Comparison of ENCODE assay signal across 8 cellular contexts in the genomic region with DNA sequence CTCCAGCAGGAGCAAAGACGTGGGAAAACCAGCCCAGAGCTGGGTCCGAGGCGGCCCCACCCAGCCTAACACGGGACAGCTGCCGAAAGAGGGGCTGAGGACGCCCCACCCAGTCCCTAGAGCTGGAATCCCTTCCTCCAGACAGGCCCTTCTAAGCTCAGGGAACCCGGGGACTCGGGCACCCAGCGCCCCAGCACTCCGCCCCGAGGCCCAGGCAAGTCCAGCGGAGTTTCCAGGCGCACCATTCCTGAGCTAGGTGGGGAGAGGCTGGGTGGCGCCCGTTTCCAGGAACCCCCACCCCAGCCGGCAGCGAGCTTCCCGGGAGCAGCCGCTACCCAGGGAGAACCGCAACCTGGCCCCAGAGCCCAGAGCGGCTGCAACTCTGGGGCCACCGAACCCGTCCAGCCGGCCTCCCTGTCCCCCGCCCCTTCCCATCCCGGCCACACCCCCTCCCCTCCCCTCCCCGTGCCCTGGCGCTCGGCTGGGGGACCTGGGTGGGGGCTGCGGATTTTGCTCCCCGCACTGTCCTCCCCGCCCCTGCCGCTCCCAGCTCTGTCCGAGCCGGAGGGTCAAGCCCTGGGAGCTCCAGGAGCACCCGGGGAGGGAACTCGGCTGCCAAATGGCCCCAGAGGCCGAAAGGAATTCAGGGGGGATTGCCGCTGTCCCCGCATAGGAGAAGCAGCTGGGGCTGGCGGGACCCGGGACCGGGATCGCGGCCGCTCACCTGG. TPM values are rescaled to one million over a fixed set of nuclear protein-coding genes. Genes with fewer than 3 reads are reported as not detected.
DNase-seq lines count a peak whose midpoint lies in the region; ATAC-seq, FAIRE-seq and TF ChIP-seq lines count a peak whose summit lies in the region.

No MANE protein-coding gene starts in this region.

- POLR2A ChIA-PET in GM12878 (lab: Charles Lee), result interaction anchor here (1.3 to 8.0 kb wide), 11 partner anchors 11 to 228 kb away, joined by 4 to 85 read pairs (median 7); partner anchors contain the start of genes C17orf99 and SYNGR2

- H3K9me3 ChIP-seq in Loucy (ENCODE audit: insufficient read depth, low read depth, low read length) (no peaks in the 10 kb centered on the region), GM12878 (replicated peaks; ENCODE audit: control insufficient read depth, insufficient read depth, low read length) (no peaks in the 10 kb centered on the region)

- H3K27me3 ChIP-seq in Loucy (ENCODE audit: insufficient read depth, low read length, poor library complexity, severe bottlenecking) (peaks cover 8% of the 10 kb centered on the region), GM12878 (replicated peaks in 1 of 2; ENCODE audit: control insufficient read depth in 2 of 2, insufficient read depth in 2 of 2, low read length in 1 of 2) (no peaks in the 10 kb centered on the region)

- H3K36me3 Mint-ChIP-seq in Calu3 (ENCODE audit: insufficient read depth, unreplicated experiment), result peaks cover 59% of the 10 kb centered on the region
- peaks cover 82% of the 10 kb centered on the region for H3K36me3 Mint-ChIP-seq in stimulated activated effector memory CD8-positive, alpha-beta T cell treated with anti-CD3 and anti-CD28 coated beads, Interleukin-12 subunit alpha, Interleukin-12 subunit beta, amount 100 ng/mL, for 72 hours

- ATAC-seq in GM12878, result no peak
- ATAC-seq in stimulated activated effector memory CD8-positive, alpha-beta T cell treated with anti-CD3 and anti-CD28 coated beads, Interleukin-12 subunit alpha, Interleukin-12 subunit beta, amount 100 ng/mL, for 72 hours, result no peak

- intact Hi-C loops in Calu3 (cut with micrococcal nuclease; ENCODE audit: unreplicated experiment) (no loop called here), GM12878 (cut with micrococcal nuclease; ENCODE audit: unreplicated experiment) (loop anchor here (2.0 kb wide), 1 partner anchor 15 kb away; no protein-coding TSS in a partner anchor)

- H3K4me3 ChIP-seq in Loucy (ENCODE audit: low read length, poor library complexity, severe bottlenecking) (peak overlapping the region; percentile 91), GM12878 (peak overlapping the region; percentile 94)

- TF ChIP-seq RAD21 in GM12878 (IDR thresholded peaks at IDR 0.05; ENCODE audit: insufficient read depth, low read depth, low read length), result no peak

- H3K4me3 Mint-ChIP-seq in Calu3 (ENCODE audit: low read depth, unreplicated experiment), result peak overlapping the region; percentile 88
- peak overlapping the region; percentile 99 for H3K4me3 Mint-ChIP-seq in stimulated activated effector memory CD8-positive, alpha-beta T cell treated with anti-CD3 and anti-CD28 coated beads, Interleukin-12 subunit alpha, Interleukin-12 subunit beta, amount 100 ng/mL, for 72 hours

- peak overlapping the region; percentile 69 for H2AFZ ChIP-seq in Loucy (ENCODE audit: low read length)
- H2AFZ ChIP-seq in GM12878 (ENCODE audit: control insufficient read depth, low read depth, low read length), result no peak overlapping the region

- no peak for FAIRE-seq in GM12878 (lab: Jason Lieb, UNC)

- peak overlapping the region; percentile 95 for H3K27ac ChIP-seq in GM12878 (ENCODE audit: control insufficient read depth, insufficient read depth)

- TF ChIP-seq POLR2A in GM12878 (IDR thresholded peaks at IDR 0.05; ENCODE audit: low read depth, low read length), result peak; percentile 48

- peaks cover 24% of the 10 kb centered on the region for H3K4me1 Mint-ChIP-seq in Calu3 (ENCODE audit: low read depth, unreplicated experiment)
- H3K4me1 Mint-ChIP-seq in stimulated activated effector memory CD8-positive, alpha-beta T cell treated with anti-CD3 and anti-CD28 coated beads, Interleukin-12 subunit alpha, Interleukin-12 subunit beta, amount 100 ng/mL, for 72 hours, result peaks cover 66% of the 10 kb centered on the region

- peak overlapping the region; percentile 58 for H3K27ac Mint-ChIP-seq in Calu3 (ENCODE audit: unreplicated experiment)
- peak overlapping the region; percentile 87 for H3K27ac Mint-ChIP-seq in stimulated activated effector memory CD8-positive, alpha-beta T cell treated with anti-CD3 and anti-CD28 coated beads, Interleukin-12 subunit alpha, Interleukin-12 subunit beta, amount 100 ng/mL, for 72 hours

- no TSS peak for BruUV-seq in Calu3 (replicated peaks; lab: Mats Ljungman, UMichigan)
- BruUV-seq in GM12878 (replicated peaks; lab: Mats Ljungman, UMichigan), result TSS peak; percentile 38

- no peaks in the 10 kb centered on the region for H3K27me3 Mint-ChIP-seq in Calu3 (ENCODE audit: unreplicated experiment)

- peak overlapping the region; percentile 99 for H3K9ac ChIP-seq in Loucy (ENCODE audit: low read depth, low read length, poor library complexity, severe bottlenecking)
- H3K9ac ChIP-seq in GM12878 (ENCODE audit: control insufficient read depth, insufficient read depth, low read length), result peak overlapping the region; percentile 93

- peaks cover 13% of the 10 kb centered on the region; the same call in 1 of the 2 replicates for H3F3A ChIP-seq in Loucy (ENCODE audit: low read depth)

- no peaks in the 10 kb centered on the region for H3K9me2 ChIP-seq in Loucy (replicated peaks; ENCODE audit: low read depth, low read length)

- SMC1A ChIA-PET in GM12878 (lab: Charles Lee; ENCODE audit: uncharacterized antibody, unreplicated experiment), result interaction anchor here (0.7 to 2.9 kb wide), 8 partner anchors 17 to 60 kb away, joined by 3 to 6 read pairs (median 4); no protein-coding TSS in a partner anchor

- peaks cover 50% of the 10 kb centered on the region for H3K4me1 ChIP-seq in Loucy (ENCODE audit: insufficient read depth, low read length, poor library complexity, severe bottlenecking)
- H3K4me1 ChIP-seq in GM12878 (ENCODE audit: control insufficient read depth, insufficient read depth, low read length), result peaks cover 61% of the 10 kb centered on the region

- H3K36me3 ChIP-seq in Loucy (ENCODE audit: insufficient read depth, low read length) (peaks cover 22% of the 10 kb centered on the region; the same call in 1 of the 2 replicates), GM12878 (ENCODE audit: control insufficient read depth in 2 of 2, insufficient read depth in 2 of 2, low read length in 1 of 2) (peaks cover 0 to 2% of the 10 kb centered on the region in 2 experiments)

- no peak for TF ChIP-seq EP300 in GM12878 (IDR thresholded peaks at IDR 0.05; ENCODE audit: borderline replicate concordance in 1 of 2, control insufficient read depth in 1 of 2, low read depth in 2 of 2, low read length in 2 of 2)

- in situ Hi-C loops in GM12878 (cut with MboI), result no loop called here

- H3K4me2 ChIP-seq in Loucy (ENCODE audit: low read depth, low read length, poor library complexity, severe bottlenecking) (peak overlapping the region; percentile 81), GM12878 (ENCODE audit: control insufficient read depth, insufficient read depth) (peak overlapping the region; percentile 100)

- H3K79me2 ChIP-seq in Loucy (ENCODE audit: insufficient read depth, low read length), result peaks cover 93% of the 10 kb centered on the region
- peaks cover 98% of the 10 kb centered on the region for H3K79me2 ChIP-seq in GM12878 (ENCODE audit: control insufficient read depth, insufficient read depth, low read length)

- TF ChIP-seq CTCF in Calu3 (IDR thresholded peaks at IDR 0.05; ENCODE audit: unreplicated experiment) (no peak), Loucy (conservative IDR thresholded peaks at IDR 0.05; ENCODE audit: low read length) (no peak), GM12878 (IDR thresholded peaks at IDR 0.05 in 2 of 3, conservative IDR thresholded peaks at IDR 0.05 in 1 of 3; ENCODE audit: control insufficient read depth in 2 of 3, extremely low read depth in 1 of 3, insufficient read depth in 1 of 3, low read depth in 3 of 3, low read length in 3 of 3) (no peak)

- CTCF ChIA-PET in Calu3 (lab: Charles Lee), result interaction anchor here (0.6 to 2.3 kb wide), 12 partner anchors 13 to 123 kb away, joined by 3 to 7 read pairs (median 4); partner anchors contain the start of genes AFMID and TK1
- CTCF ChIA-PET in GM12878 (lab: Yijun Ruan, JAX), result interaction anchor here (0.7 to 12.7 kb wide), 6 partner anchors 8 to 62 kb away, joined by 3 to 100 read pairs (median 6); partner anchors contain the start of genes AFMID and TK1

- RAD21 ChIA-PET in GM12878 (lab: Charles Lee; ENCODE audit: unreplicated experiment), result interaction anchor here (0.6 to 3.9 kb wide), 14 partner anchors 11 to 189 kb away, joined by 3 to 17 read pairs (median 4); partner anchors contain the start of gene TNRC6C

- WGBS in GM12878 (ENCODE audit: insufficient coverage, insufficient replicate concordance, low lambda C conversion rate, missing lambda C conversion rate), result under 1% methylated on average over 36 of the region's 46 CpGs

- H4K20me1 ChIP-seq in Loucy (ENCODE audit: insufficient read depth, low read length, poor library complexity, severe bottlenecking) (peaks cover 30% of the 10 kb centered on the region), GM12878 (ENCODE audit: control insufficient read depth, insufficient read depth) (no peaks in the 10 kb centered on the region)

- DNase-seq in Calu3, result peak; percentile 63
- no peak for DNase-seq in GM12878 (ENCODE audit: low read depth, low spot score)
- DNase-seq in iPS-NIHi11 (ENCODE audit: low spot score), result peak; percentile 84
- no peak for DNase-seq in stimulated activated effector memory CD8-positive, alpha-beta T cell treated with anti-CD3 and anti-CD28 coated beads, Interleukin-12 subunit alpha, Interleukin-12 subunit beta, amount 100 ng/mL, for 72 hours (ENCODE audit: low spot score in 2 of 2)
- no peak for DNase-seq in medulla oblongata (ENCODE audit: extremely low spot score)
- no peak for DNase-seq in H4 (ENCODE audit: low spot score)
- no peak for DNase-seq in inferior parietal cortex (ENCODE audit: extremely low spot score)

- no peaks in the 10 kb centered on the region for H3K9me3 Mint-ChIP-seq in Calu3 (ENCODE audit: low read depth, unreplicated experiment)
- no peaks in the 10 kb centered on the region for H3K9me3 Mint-ChIP-seq in stimulated activated effector memory CD8-positive, alpha-beta T cell treated with anti-CD3 and anti-CD28 coated beads, Interleukin-12 subunit alpha, Interleukin-12 subunit beta, amount 100 ng/mL, for 72 hours

RNA-seq across cellular contexts. Expression of gene TMC6, which starts 0.5 kb away (rescaled TPM):
- 116 and 133 TPM in 2 replicates for total RNA-seq in Calu3 (2022)
- total RNA-seq in GM12878 (2013; cell fraction: nucleolus; rRNA removed), result 479 and 553 TPM in 2 replicates
- total RNA-seq in GM12878 (2014; rRNA removed), result 104 and 117 TPM in 2 replicates
- 34.2 and 39.1 TPM in 2 replicates for total RNA-seq in GM12878 (2014; rRNA removed; fragmentation: Illumina TruSeq; extraction: Trizol)
- 206 and 232 TPM in 2 replicates for total RNA-seq in GM12878 (2021)
- polyA plus RNA-seq in GM12878 (2011; ENCODE audit: low read depth), result 47.5 TPM
- 25.6 and 38.0 TPM in 2 replicates for polyA plus RNA-seq in GM12878 (2011; rRNA removed)
- polyA plus RNA-seq in GM12878 (2011; cell fraction: cytosol; rRNA removed), result 39.0 and 65.3 TPM in 2 replicates
- 658 and 780 TPM in 2 replicates for polyA plus RNA-seq in GM12878 (2011; cell fraction: nucleus; rRNA removed)
- 192 and 207 TPM in 2 replicates for polyA plus RNA-seq in GM12878 (2012)
- polyA plus RNA-seq in GM12878 (2014; fragmentation: Illumina TruSeq; extraction: Trizol), result 2.0 and 20.0 TPM in 2 replicates
- polyA plus RNA-seq in GM12878 (2014; fragmentation: Nextera tagmentation; extraction: Ambion mirVana), result 10 to 100 TPM in 1 of 2 experiments, 1 to 10 TPM in 1; 1.9 to 11.5 TPM
- 136 and 153 TPM in 2 replicates for polyA plus RNA-seq in GM12878 (2014; rRNA removed)
- polyA plus RNA-seq in GM12878 (2016; fragmentation: Nextera tagmentation; extraction: Ambion mirVana), result 10 to 100 TPM; 82.0 to 94.4 TPM
- polyA minus RNA-seq in GM12878 (2011; rRNA and poly(A)+ RNA removed), result 24.9 and 76.7 TPM in 2 replicates
- polyA minus RNA-seq in GM12878 (2011; cell fraction: cytosol; rRNA and poly(A)+ RNA removed), result 38.3 and 48.8 TPM in 2 replicates
- 152 and 216 TPM in 2 replicates for polyA minus RNA-seq in GM12878 (2011; cell fraction: nucleus; rRNA and poly(A)+ RNA removed)
- 2.7 and 7.9 TPM in 2 replicates for total RNA-seq in H4 (2014; rRNA removed; shearing (Covaris generic))

RNA-seq across cellular contexts. Expression of gene TMC8, which starts 2.5 kb away (rescaled TPM):
- total RNA-seq in Calu3 (2022) (1.1 and 2.1 TPM in 2 replicates), GM12878 (2014; rRNA removed) (40.9 and 41.9 TPM in 2 replicates), GM12878 (2014; rRNA removed; fragmentation: Illumina TruSeq; extraction: Trizol) (22.2 and 25.4 TPM in 2 replicates), GM12878 (2021) (120 and 128 TPM in 2 replicates)
- 310 and 316 TPM in 2 replicates for total RNA-seq in GM12878 (2013; cell fraction: nucleolus; rRNA removed)
- 110 TPM for polyA plus RNA-seq in GM12878 (2011; ENCODE audit: low read depth)
- polyA plus RNA-seq in GM12878 (2011; rRNA removed) (19.5 and 36.5 TPM in 2 replicates), GM12878 (2014; fragmentation: Illumina TruSeq; extraction: Trizol) (16.7 and 45.9 TPM in 2 replicates), GM12878 (2014; fragmentation: Nextera tagmentation; extraction: Ambion mirVana) (1 to 10 TPM; 2.7 to 8.4 TPM), GM12878 (2014; rRNA removed) (118 and 129 TPM in 2 replicates), GM12878 (2016; fragmentation: Nextera tagmentation; extraction: Ambion mirVana) (10 to 100 TPM; 38.2 to 48.1 TPM)
- polyA plus RNA-seq in GM12878 (2011; cell fraction: cytosol; rRNA removed), result 62.8 and 67.7 TPM in 2 replicates
- polyA plus RNA-seq in GM12878 (2011; cell fraction: nucleus; rRNA removed), result 353 and 365 TPM in 2 replicates
- 116 and 163 TPM in 2 replicates for polyA plus RNA-seq in GM12878 (2012)
- 87.9 and 94.3 TPM in 2 replicates for polyA minus RNA-seq in GM12878 (2011; rRNA and poly(A)+ RNA removed)
- 17.8 and 22.5 TPM in 2 replicates for polyA minus RNA-seq in GM12878 (2011; cell fraction: cytosol; rRNA and poly(A)+ RNA removed)
- polyA minus RNA-seq in GM12878 (2011; cell fraction: nucleus; rRNA and poly(A)+ RNA removed), result 96.8 and 128 TPM in 2 replicates
- total RNA-seq in H4 (2014; rRNA removed; shearing (Covaris generic)), result 0.02 TPM in 1 of 2 replicates, not detected in the other

RNA-seq across cellular contexts. Expression of gene C17orf99, which starts 18.1 kb away (rescaled TPM):
- not detected in 2 replicates for total RNA-seq in Calu3 (2022)
- total RNA-seq in GM12878 (2013; cell fraction: nucleolus; rRNA removed), result 3.6 and 5.5 TPM in 2 replicates
- total RNA-seq in GM12878 (2014; rRNA removed), result 2.1 and 5.9 TPM in 2 replicates
- total RNA-seq in GM12878 (2014; rRNA removed; fragmentation: Illumina TruSeq; extraction: Trizol), result 1.6 and 1.9 TPM in 2 replicates
- 3.1 and 4.4 TPM in 2 replicates for total RNA-seq in GM12878 (2021)
- 1.5 TPM for polyA plus RNA-seq in GM12878 (2011; ENCODE audit: low read depth)
- 2.2 and 3.5 TPM in 2 replicates for polyA plus RNA-seq in GM12878 (2011; rRNA removed)
- polyA plus RNA-seq in GM12878 (2011; cell fraction: cytosol; rRNA removed), result 4.1 and 4.5 TPM in 2 replicates
- polyA plus RNA-seq in GM12878 (2011; cell fraction: nucleus; rRNA removed), result 5.0 and 11.8 TPM in 2 replicates
- 3.6 and 6.7 TPM in 2 replicates for polyA plus RNA-seq in GM12878 (2012)
- 0.22 and 1.4 TPM in 2 replicates for polyA plus RNA-seq in GM12878 (2014; fragmentation: Illumina TruSeq; extraction: Trizol)
- polyA plus RNA-seq in GM12878 (2014; fragmentation: Nextera tagmentation; extraction: Ambion mirVana), result under 1 TPM; 0.20 to 0.48 TPM
- 4.8 and 5.6 TPM in 2 replicates for polyA plus RNA-seq in GM12878 (2014; rRNA removed)
- polyA plus RNA-seq in GM12878 (2016; fragmentation: Nextera tagmentation; extraction: Ambion mirVana), result 1 to 10 TPM; 3.0 to 4.5 TPM
- 2.9 and 5.1 TPM in 2 replicates for polyA minus RNA-seq in GM12878 (2011; rRNA and poly(A)+ RNA removed)
- polyA minus RNA-seq in GM12878 (2011; cell fraction: cytosol; rRNA and poly(A)+ RNA removed), result 2.7 TPM in 1 of 2 replicates, not detected in the other
- 0.36 and 4.7 TPM in 2 replicates for polyA minus RNA-seq in GM12878 (2011; cell fraction: nucleus; rRNA and poly(A)+ RNA removed)
- not detected in 2 replicates for total RNA-seq in H4 (2014; rRNA removed; shearing (Covaris generic))

RNA-seq across cellular contexts. Expression of gene SYNGR2, which starts 40.3 kb away (rescaled TPM):
- total RNA-seq in Calu3 (2022), result 204 and 229 TPM in 2 replicates
- 161 and 167 TPM in 2 replicates for total RNA-seq in GM12878 (2013; cell fraction: nucleolus; rRNA removed)
- 189 and 212 TPM in 2 replicates for total RNA-seq in GM12878 (2014; rRNA removed)
- total RNA-seq in GM12878 (2014; rRNA removed; fragmentation: Illumina TruSeq; extraction: Trizol), result 112 and 126 TPM in 2 replicates
- total RNA-seq in GM12878 (2021), result 291 and 310 TPM in 2 replicates
- 105 TPM for polyA plus RNA-seq in GM12878 (2011; ENCODE audit: low read depth)
- 134 and 329 TPM in 2 replicates for polyA plus RNA-seq in GM12878 (2011; rRNA removed)
- polyA plus RNA-seq in GM12878 (2011; cell fraction: cytosol; rRNA removed), result 630 and 860 TPM in 2 replicates
- 304 and 332 TPM in 2 replicates for polyA plus RNA-seq in GM12878 (2011; cell fraction: nucleus; rRNA removed)
- polyA plus RNA-seq in GM12878 (2012), result 386 and 393 TPM in 2 replicates
- 69.3 and 212 TPM in 2 replicates for polyA plus RNA-seq in GM12878 (2014; fragmentation: Illumina TruSeq; extraction: Trizol)
- polyA plus RNA-seq in GM12878 (2014; fragmentation: Nextera tagmentation; extraction: Ambion mirVana), result 10 to 100 TPM in 1 of 2 experiments, 1 to 10 TPM in 1; 4.4 to 28.8 TPM
- 310 and 312 TPM in 2 replicates for polyA plus RNA-seq in GM12878 (2014; rRNA removed)
- 100 to 1,000 TPM; 491 to 529 TPM for polyA plus RNA-seq in GM12878 (2016; fragmentation: Nextera tagmentation; extraction: Ambion mirVana)
- polyA minus RNA-seq in GM12878 (2011; rRNA and poly(A)+ RNA removed), result 329 and 477 TPM in 2 replicates
- polyA minus RNA-seq in GM12878 (2011; cell fraction: cytosol; rRNA and poly(A)+ RNA removed), result 131 and 150 TPM in 2 replicates
- 60.8 and 82.3 TPM in 2 replicates for polyA minus RNA-seq in GM12878 (2011; cell fraction: nucleus; rRNA and poly(A)+ RNA removed)
- total RNA-seq in H4 (2014; rRNA removed; shearing (Covaris generic)), result 24.6 and 30.1 TPM in 2 replicates

RNA-seq across cellular contexts. Expression of gene TK1, which starts 58.8 kb away (rescaled TPM):
- 89.7 and 95.3 TPM in 2 replicates for total RNA-seq in Calu3 (2022)
- 11.3 and 13.8 TPM in 2 replicates for total RNA-seq in GM12878 (2013; cell fraction: nucleolus; rRNA removed)
- total RNA-seq in GM12878 (2014; rRNA removed), result 93.2 and 102 TPM in 2 replicates
- 49.9 and 53.4 TPM in 2 replicates for total RNA-seq in GM12878 (2014; rRNA removed; fragmentation: Illumina TruSeq; extraction: Trizol)
- 89.7 and 96.3 TPM in 2 replicates for total RNA-seq in GM12878 (2021)
- polyA plus RNA-seq in GM12878 (2011; ENCODE audit: low read depth), result 34.9 TPM
- polyA plus RNA-seq in GM12878 (2011; rRNA removed), result 32.6 and 62.7 TPM in 2 replicates
- polyA plus RNA-seq in GM12878 (2011; cell fraction: cytosol; rRNA removed), result 161 and 278 TPM in 2 replicates
- polyA plus RNA-seq in GM12878 (2011; cell fraction: nucleus; rRNA removed), result 136 and 156 TPM in 2 replicates
- polyA plus RNA-seq in GM12878 (2012), result 62.9 and 70.7 TPM in 2 replicates
- 27.4 and 55.2 TPM in 2 replicates for polyA plus RNA-seq in GM12878 (2014; fragmentation: Illumina TruSeq; extraction: Trizol)
- polyA plus RNA-seq in GM12878 (2014; fragmentation: Nextera tagmentation; extraction: Ambion mirVana), result 10 to 100 TPM in 1 of 2 experiments, 1 to 10 TPM in 1; 4.6 to 13.0 TPM
- 127 and 128 TPM in 2 replicates for polyA plus RNA-seq in GM12878 (2014; rRNA removed)
- polyA plus RNA-seq in GM12878 (2016; fragmentation: Nextera tagmentation; extraction: Ambion mirVana), result 100 to 1,000 TPM; 168 to 175 TPM
- polyA minus RNA-seq in GM12878 (2011; rRNA and poly(A)+ RNA removed), result 92.8 and 202 TPM in 2 replicates
- polyA minus RNA-seq in GM12878 (2011; cell fraction: cytosol; rRNA and poly(A)+ RNA removed), result 47.4 and 52.8 TPM in 2 replicates
- polyA minus RNA-seq in GM12878 (2011; cell fraction: nucleus; rRNA and poly(A)+ RNA removed), result 23.5 and 34.4 TPM in 2 replicates
- total RNA-seq in H4 (2014; rRNA removed; shearing (Covaris generic)), result 188 and 253 TPM in 2 replicates

Comparison
In these comparisons a context has a peak if more than half of its experiments do, and no peak if none do; other contexts are left out.
1. DNase-seq: peak in Calu3 (single experiment) and iPS-NIHi11 (single experiment); none in GM12878 (single experiment), stimulated activated effector memory CD8-positive, alpha-beta T cell treated with anti-CD3 and anti-CD28 coated beads, Interleukin-12 subunit alpha, Interleukin-12 subunit beta, amount 100 ng/mL, for 72 hours (0 of 2), medulla oblongata (single experiment), H4 (single experiment) and inferior parietal cortex (single experiment).